1 cellular context compared by ENCODE assay signal in the genomic region with DNA sequence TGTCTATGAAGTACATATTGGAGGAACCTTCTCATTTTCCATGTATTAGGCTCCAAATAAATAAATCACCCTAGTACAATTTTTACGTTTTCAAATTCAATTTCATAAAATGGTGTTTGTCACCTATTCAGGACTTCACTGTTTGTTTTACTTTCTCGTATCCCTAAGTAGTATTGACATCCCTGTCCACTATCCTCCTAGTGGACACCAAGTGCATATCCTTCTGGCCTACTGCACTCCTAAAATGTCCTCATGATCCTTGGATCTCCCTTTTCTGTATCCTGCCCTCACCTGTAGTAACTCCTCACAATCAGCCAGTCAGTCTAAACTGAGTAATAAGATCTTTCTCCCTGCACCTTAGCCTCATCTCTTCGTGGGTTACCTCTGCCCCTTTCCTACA.
TF ChIP-seq lines count a peak whose summit lies in the region.

No MANE protein-coding gene starts in this region.

TF ChIP-seq in A549, 52 proteins besides CTCF, POLR2A, EP300 and RAD21 (continued from another document):
- TF ChIP-seq NPAS2 (CRISPR knock-in tag; IDR thresholded peaks at IDR 0.05; ENCODE audit: borderline replicate concordance) (no peak), GATA3 (IDR thresholded peaks at IDR 0.05; ENCODE audit: borderline replicate concordance) (no peak), POLR2AphosphoS2 (conservative IDR thresholded peaks at IDR 0.05; ENCODE audit: low read length) (no peak)
TF ChIP-seq in A549: peak in this region for 0.
